1 cellular context compared by ENCODE assay signal in genomic region chr17:77088455-77089117, GRCh38.
TF ChIP-seq lines count a peak whose summit lies in the region.

No MANE protein-coding gene starts in this region.

TF ChIP-seq in WTC11, 78 proteins besides CTCF, POLR2A, EP300 and RAD21 (continued from another document and continues in another):
- no peak for TF ChIP-seq ZNF219 (CRISPR knock-in tag; IDR thresholded peaks at IDR 0.05; ENCODE audit: borderline replicate concordance)
- TF ChIP-seq, protein P1, sequence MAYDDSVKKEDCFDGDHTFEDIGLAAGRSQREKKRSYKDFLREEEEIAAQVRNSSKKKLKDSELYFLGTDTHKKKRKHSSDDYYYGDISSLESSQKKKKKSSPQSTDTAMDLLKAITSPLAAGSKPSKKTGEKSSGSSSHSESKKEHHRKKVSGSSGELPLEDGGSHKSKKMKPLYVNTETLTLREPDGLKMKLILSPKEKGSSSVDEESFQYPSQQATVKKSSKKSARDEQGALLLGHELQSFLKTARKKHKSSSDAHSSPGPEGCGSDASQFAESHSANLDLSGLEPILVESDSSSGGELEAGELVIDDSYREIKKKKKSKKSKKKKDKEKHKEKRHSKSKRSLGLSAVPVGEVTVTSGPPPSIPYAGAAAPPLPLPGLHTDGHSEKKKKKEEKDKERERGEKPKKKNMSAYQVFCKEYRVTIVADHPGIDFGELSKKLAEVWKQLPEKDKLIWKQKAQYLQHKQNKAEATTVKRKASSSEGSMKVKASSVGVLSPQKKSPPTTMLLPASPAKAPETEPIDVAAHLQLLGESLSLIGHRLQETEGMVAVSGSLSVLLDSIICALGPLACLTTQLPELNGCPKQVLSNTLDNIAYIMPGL (CRISPR knock-in tag; IDR thresholded peaks at IDR 0.05): peak; percentile 74; the same call in 1 of the 2 replicates
- TF ChIP-seq SMAD3 (CRISPR knock-in tag; IDR thresholded peaks at IDR 0.05; ENCODE audit: borderline replicate concordance): 0 out of 2 replicates have a peak, but pooled peaks have one; percentile 87
- no peak; the same call in 1 of the 2 replicates for TF ChIP-seq FOXP1 (CRISPR knock-in tag; IDR thresholded peaks at IDR 0.05; ENCODE audit: borderline replicate concordance)
- peak; percentile 87 for TF ChIP-seq FOXK1 (CRISPR knock-in tag; IDR thresholded peaks at IDR 0.05)
- TF ChIP-seq ATF1 (CRISPR knock-in tag; IDR thresholded peaks at IDR 0.05): no peak
- TF ChIP-seq, protein P2, sequence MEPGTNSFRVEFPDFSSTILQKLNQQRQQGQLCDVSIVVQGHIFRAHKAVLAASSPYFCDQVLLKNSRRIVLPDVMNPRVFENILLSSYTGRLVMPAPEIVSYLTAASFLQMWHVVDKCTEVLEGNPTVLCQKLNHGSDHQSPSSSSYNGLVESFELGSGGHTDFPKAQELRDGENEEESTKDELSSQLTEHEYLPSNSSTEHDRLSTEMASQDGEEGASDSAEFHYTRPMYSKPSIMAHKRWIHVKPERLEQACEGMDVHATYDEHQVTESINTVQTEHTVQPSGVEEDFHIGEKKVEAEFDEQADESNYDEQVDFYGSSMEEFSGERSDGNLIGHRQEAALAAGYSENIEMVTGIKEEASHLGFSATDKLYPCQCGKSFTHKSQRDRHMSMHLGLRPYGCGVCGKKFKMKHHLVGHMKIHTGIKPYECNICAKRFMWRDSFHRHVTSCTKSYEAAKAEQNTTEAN (CRISPR knock-in tag; IDR thresholded peaks at IDR 0.05): peak; percentile 41; the same call in 1 of the 2 replicates
- TF ChIP-seq MYBL2 (CRISPR knock-in tag; IDR thresholded peaks at IDR 0.05): peak; percentile 37; the same call in 1 of the 2 replicates
- TF ChIP-seq, protein P3, sequence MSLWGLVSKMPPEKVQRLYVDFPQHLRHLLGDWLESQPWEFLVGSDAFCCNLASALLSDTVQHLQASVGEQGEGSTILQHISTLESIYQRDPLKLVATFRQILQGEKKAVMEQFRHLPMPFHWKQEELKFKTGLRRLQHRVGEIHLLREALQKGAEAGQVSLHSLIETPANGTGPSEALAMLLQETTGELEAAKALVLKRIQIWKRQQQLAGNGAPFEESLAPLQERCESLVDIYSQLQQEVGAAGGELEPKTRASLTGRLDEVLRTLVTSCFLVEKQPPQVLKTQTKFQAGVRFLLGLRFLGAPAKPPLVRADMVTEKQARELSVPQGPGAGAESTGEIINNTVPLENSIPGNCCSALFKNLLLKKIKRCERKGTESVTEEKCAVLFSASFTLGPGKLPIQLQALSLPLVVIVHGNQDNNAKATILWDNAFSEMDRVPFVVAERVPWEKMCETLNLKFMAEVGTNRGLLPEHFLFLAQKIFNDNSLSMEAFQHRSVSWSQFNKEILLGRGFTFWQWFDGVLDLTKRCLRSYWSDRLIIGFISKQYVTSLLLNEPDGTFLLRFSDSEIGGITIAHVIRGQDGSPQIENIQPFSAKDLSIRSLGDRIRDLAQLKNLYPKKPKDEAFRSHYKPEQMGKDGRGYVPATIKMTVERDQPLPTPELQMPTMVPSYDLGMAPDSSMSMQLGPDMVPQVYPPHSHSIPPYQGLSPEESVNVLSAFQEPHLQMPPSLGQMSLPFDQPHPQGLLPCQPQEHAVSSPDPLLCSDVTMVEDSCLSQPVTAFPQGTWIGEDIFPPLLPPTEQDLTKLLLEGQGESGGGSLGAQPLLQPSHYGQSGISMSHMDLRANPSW (CRISPR knock-in tag; conservative IDR thresholded peaks at IDR 0.05; ENCODE audit: low read depth): no peak
- TF ChIP-seq HMGA2 (CRISPR knock-in tag; IDR thresholded peaks at IDR 0.05): no peak
- TF ChIP-seq CREM (CRISPR knock-in tag; IDR thresholded peaks at IDR 0.05): peak; percentile 75
- TF ChIP-seq ARID4B (CRISPR knock-in tag; IDR thresholded peaks at IDR 0.05; ENCODE audit: borderline replicate concordance): no peak; the same call in 1 of the 2 replicates
- no peak for TF ChIP-seq ZNF317 (CRISPR knock-in tag; IDR thresholded peaks at IDR 0.05; ENCODE audit: borderline replicate concordance, low read depth)
- no peak for TF ChIP-seq ERG (CRISPR knock-in tag; IDR thresholded peaks at IDR 0.05)
- peak; percentile 91 for TF ChIP-seq GABPB1 (CRISPR knock-in tag; IDR thresholded peaks at IDR 0.05)
- TF ChIP-seq NR2C2 (CRISPR knock-in tag; IDR thresholded peaks at IDR 0.05): no peak
- 0 out of 2 replicates have a peak, but pooled peaks have one; percentile 27 for TF ChIP-seq ZNF532 (CRISPR knock-in tag; IDR thresholded peaks at IDR 0.05; ENCODE audit: borderline replicate concordance)
- TF ChIP-seq ZNF671 (CRISPR knock-in tag; IDR thresholded peaks at IDR 0.05): no peak
- TF ChIP-seq, protein P4, sequence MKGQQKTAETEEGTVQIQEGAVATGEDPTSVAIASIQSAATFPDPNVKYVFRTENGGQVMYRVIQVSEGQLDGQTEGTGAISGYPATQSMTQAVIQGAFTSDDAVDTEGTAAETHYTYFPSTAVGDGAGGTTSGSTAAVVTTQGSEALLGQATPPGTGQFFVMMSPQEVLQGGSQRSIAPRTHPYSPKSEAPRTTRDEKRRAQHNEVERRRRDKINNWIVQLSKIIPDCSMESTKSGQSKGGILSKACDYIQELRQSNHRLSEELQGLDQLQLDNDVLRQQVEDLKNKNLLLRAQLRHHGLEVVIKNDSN (CRISPR knock-in tag; IDR thresholded peaks at IDR 0.05): peak; percentile 84
- TF ChIP-seq PRDM15 (CRISPR knock-in tag; IDR thresholded peaks at IDR 0.05): no peak
- TF ChIP-seq NFE2L1 (CRISPR knock-in tag; IDR thresholded peaks at IDR 0.05): peak; percentile 94
- no peak for TF ChIP-seq NFYB (CRISPR knock-in tag; conservative IDR thresholded peaks at IDR 0.05; ENCODE audit: low read depth)
- peak; percentile 90 for TF ChIP-seq KAT7 (CRISPR knock-in tag; IDR thresholded peaks at IDR 0.05; ENCODE audit: borderline replicate concordance)
- TF ChIP-seq RELA (CRISPR knock-in tag; IDR thresholded peaks at IDR 0.05; ENCODE audit: borderline replicate concordance): no peak
- TF ChIP-seq JAZF1 (CRISPR knock-in tag; IDR thresholded peaks at IDR 0.05): no peak
- TF ChIP-seq, protein P5, sequence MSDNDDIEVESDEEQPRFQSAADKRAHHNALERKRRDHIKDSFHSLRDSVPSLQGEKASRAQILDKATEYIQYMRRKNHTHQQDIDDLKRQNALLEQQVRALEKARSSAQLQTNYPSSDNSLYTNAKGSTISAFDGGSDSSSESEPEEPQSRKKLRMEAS (CRISPR knock-in tag; IDR thresholded peaks at IDR 0.05): peak; percentile 99
- 0 out of 2 replicates have a peak, but pooled peaks have one; percentile 43 for TF ChIP-seq E2F1 (CRISPR knock-in tag; IDR thresholded peaks at IDR 0.05)
- peak; percentile 86 for TF ChIP-seq TEAD1 (CRISPR knock-in tag; IDR thresholded peaks at IDR 0.05)
- no peak for TF ChIP-seq NFATC4 (CRISPR knock-in tag; IDR thresholded peaks at IDR 0.05)
- peak; percentile 99 for TF ChIP-seq ETV6 (CRISPR knock-in tag; IDR thresholded peaks at IDR 0.05)
- TF ChIP-seq E2F5 (CRISPR knock-in tag; IDR thresholded peaks at IDR 0.05): peak; percentile 58; the same call in 1 of the 2 replicates
